Comparison of ENCODE assay signal across 18 cellular contexts in genomic region chr5:78650562-78650930, GRCh38.
"Had no signal": no experiment of that assay in that cellular context is flagged by ENCODE, and none has a peak within 500 bp of the region (broad histone marks: within the 10 kb centered on the region; RNA-seq: fewer than 3 reads in every experiment).

No MANE protein-coding gene starts in this region.

- H3K27me3 Mint-ChIP-seq: memory B cell had no signal

- H3K36me3 ChIP-seq: gastroesophageal sphincter, left lung, neutrophil, right atrium auricular region, spleen had no signal

- H3K27ac ChIP-seq: epithelial cell of prostate, left lung, neutrophil, spleen, WERI-Rb-1 had no signal

- H3K4me3 ChIP-seq: gastroesophageal sphincter, left lung, right atrium auricular region, spleen had no signal

- H3K9me3 Mint-ChIP-seq: activated naive CD8-positive, alpha-beta T cell treated with anti-CD3 and anti-CD28 coated beads, Interleukin-2, amount 50 U/mL, for 24 hours; effector memory CD8-positive, alpha-beta T cell; memory B cell; stimulated activated naive B cell treated with anti-CD40 and anti-IgM and Interleukin-4, amounts not matched to agents 10 μg/mL and 1 μg/mL and 100 μg/mL, for 72 hours; T-cell had no signal

- ATAC-seq: activated CD8-positive, alpha-beta T cell treated with anti-CD3 and anti-CD28 coated beads, Interleukin-2, amount 10 ng/mL, durations not matched to agents 7 days and 5 days; activated naive CD8-positive, alpha-beta T cell treated with anti-CD3 and anti-CD28 coated beads, Interleukin-2, amount 50 U/mL, for 24 hours; effector memory CD8-positive, alpha-beta T cell; gastroesophageal sphincter; left lung; stimulated activated naive B cell treated with anti-CD40 and anti-IgM and Interleukin-4, amounts not matched to agents 10 μg/mL and 1 μg/mL and 100 μg/mL, for 72 hours; T-cell had no signal

- DNase-seq: activated CD4-positive, alpha-beta T cell treated with anti-CD3 and anti-CD28 coated beads for 4 hours; activated CD8-positive, alpha-beta memory T cell treated with anti-CD3 and anti-CD28 coated beads, Interleukin-2, amount 50 U/mL, for 48 hours; activated CD8-positive, alpha-beta T cell treated with anti-CD3 and anti-CD28 coated beads, Interleukin-2, amount 10 ng/mL, durations not matched to agents 7 days and 5 days; activated naive CD4-positive, alpha-beta T cell; activated naive CD8-positive, alpha-beta T cell treated with anti-CD3 and anti-CD28 coated beads, Interleukin-2, amount 50 U/mL, for 24 hours; caudate nucleus; effector memory CD8-positive, alpha-beta T cell; left lung; spleen; stimulated activated CD4-positive, alpha-beta T cell treated with anti-CD3 and anti-CD28 coated beads, Interleukin-1b, Interleukin-23, amount 100 ng/mL, for 48 hours; stimulated activated naive B cell treated with anti-CD40 and anti-IgM and Interleukin-4, amounts not matched to agents 10 μg/mL and 1 μg/mL and 100 μg/mL, for 72 hours; T-cell; WERI-Rb-1 had no signal

- H3K27ac Mint-ChIP-seq: activated CD8-positive, alpha-beta T cell treated with anti-CD3 and anti-CD28 coated beads, Interleukin-2, amount 10 ng/mL, durations not matched to agents 7 days and 5 days; activated naive CD8-positive, alpha-beta T cell treated with anti-CD3 and anti-CD28 coated beads, Interleukin-2, amount 50 U/mL, for 24 hours; effector memory CD8-positive, alpha-beta T cell; T-cell had no signal

- H3K27me3 ChIP-seq: gastroesophageal sphincter, right atrium auricular region had no signal

- H3K36me3 Mint-ChIP-seq: memory B cell, T-cell had no signal
